Comparison of ENCODE assay signal across 8 cellular contexts in genomic region chr14:24194186-24194872, GRCh38. TPM values are rescaled to one million over a fixed set of nuclear protein-coding genes. Genes with fewer than 3 reads are reported as not detected.
DNase-seq lines count a peak whose midpoint lies in the region; ATAC-seq and TF ChIP-seq lines count a peak whose summit lies in the region.

No MANE protein-coding gene starts in this region.

- TF ChIP-seq CTCF in SK-N-SH (IDR thresholded peaks at IDR 0.05): no peak

- POLR2A ChIA-PET in SK-N-SH (lab: Yijun Ruan, JAX): interaction anchor here (0.6 to 2.4 kb wide), 3 partner anchors 22 to 48 kb away, joined by 3 to 9 read pairs (median 8); partner anchors contain the start of genes MDP1 and TINF2

- no peaks in the 10 kb centered on the region for H3K9me3 Mint-ChIP-seq in activated naive CD4-positive, alpha-beta T cell treated with anti-CD3 and anti-CD28 coated beads, Interleukin-2, amount 50 U/mL, for 72 hours
- no peaks in the 10 kb centered on the region for H3K9me3 Mint-ChIP-seq in immature natural killer cell

- H2AFZ ChIP-seq in SK-N-SH (ENCODE audit: low read depth): peak overlapping the region; percentile 87; the same call in 1 of the 2 replicates

- peak overlapping the region; percentile 84 to 85 for H3K4me3 ChIP-seq in SK-N-SH (ENCODE audit: low read depth in 2 of 2, low read length in 1 of 2)

- 90% methylated on average over 7 of the region's 7 CpGs for WGBS in SK-N-SH (ENCODE audit: low lambda C conversion rate)

- peaks cover 11 to 15% of the 10 kb centered on the region in 2 experiments; a peak in 3 of 4 replicates for H3K4me1 ChIP-seq in SK-N-SH (ENCODE audit: control insufficient read depth in 1 of 2, insufficient read depth in 2 of 2, low read depth in 1 of 2, low read length in 1 of 2)

- peak overlapping the region; percentile 84 to 94 for H3K27ac Mint-ChIP-seq in activated naive CD4-positive, alpha-beta T cell treated with anti-CD3 and anti-CD28 coated beads, Interleukin-2, amount 50 U/mL, for 72 hours
- H3K27ac Mint-ChIP-seq in immature natural killer cell: peak overlapping the region; percentile 97 to 100 (median 99)

- peaks cover 43 to 58% of the 10 kb centered on the region in 2 donors for H3K4me1 Mint-ChIP-seq in immature natural killer cell

- H3K36me3 ChIP-seq in SK-N-SH (replicated peaks in 1 of 2; ENCODE audit: control insufficient read depth in 1 of 2, insufficient read depth in 2 of 2, low read length in 1 of 2): peaks cover 24 to 26% of the 10 kb centered on the region in 2 experiments

- CTCF ChIA-PET in SK-N-SH (lab: Yijun Ruan, JAX): interaction anchor here (1.0 to 1.6 kb wide), 5 partner anchors 19 to 86 kb away, joined by 3 to 7 read pairs (median 4); partner anchors contain the start of genes CHMP4A, IRF9 and TINF2

- H3K36me3 Mint-ChIP-seq in activated naive CD4-positive, alpha-beta T cell treated with anti-CD3 and anti-CD28 coated beads, Interleukin-2, amount 50 U/mL, for 72 hours: peaks cover 21 to 29% of the 10 kb centered on the region in 2 donors
- H3K36me3 Mint-ChIP-seq in immature natural killer cell: peaks cover 8 to 22% (median 16%) of the 10 kb centered on the region in 3 donors

- H3K79me2 ChIP-seq in SK-N-SH (ENCODE audit: insufficient read depth): peaks cover 74% of the 10 kb centered on the region

- no peaks in the 10 kb centered on the region for H4K20me1 ChIP-seq in SK-N-SH (ENCODE audit: insufficient read depth)

- H3K9me3 ChIP-seq in SK-N-SH: no peaks in the 10 kb centered on the region

- no peaks in the 10 kb centered on the region for H3K27me3 ChIP-seq in SK-N-SH (ENCODE audit: insufficient read depth)

- ATAC-seq in SK-N-SH treated with all-trans-retinoic acid at 6 μM for 48 hours (no peak), GM19351 (IDR thresholded peaks at IDR 0.05; ENCODE audit: unreplicated experiment) (no peak)
- no peak for ATAC-seq in activated naive CD4-positive, alpha-beta T cell treated with anti-CD3 and anti-CD28 coated beads, Interleukin-2, amount 50 U/mL, for 72 hours

- peak overlapping the region; percentile 97 for H3K4me2 ChIP-seq in SK-N-SH

- TF ChIP-seq RAD21 in SK-N-SH (IDR thresholded peaks at IDR 0.05; ENCODE audit: low read length): no peak

- H3K9ac ChIP-seq in SK-N-SH: peak overlapping the region; percentile 97

- DNase-seq in SK-N-SH (no peak), immature natural killer cell (no peak), substantia nigra (lab: John Stamatoyannopoulos, UW) (no peak), DMS 273 treated with DMSO at 0.1 percent for 48 hours (lab: John Stamatoyannopoulos, UW) (no peak), A172 (ENCODE audit: low spot score) (no peak)
- DNase-seq in activated naive CD4-positive, alpha-beta T cell treated with anti-CD3 and anti-CD28 coated beads, Interleukin-2, amount 50 U/mL, for 72 hours (ENCODE audit: low spot score in 2 of 2): no peak

- peaks cover 8% of the 10 kb centered on the region for H3F3A ChIP-seq in SK-N-SH (replicated peaks; ENCODE audit: insufficient read depth)

- no peaks in the 10 kb centered on the region for H3K9me2 ChIP-seq in SK-N-SH

- H3K27ac ChIP-seq in SK-N-SH (ENCODE audit: low read depth in 2 of 2, low read length in 1 of 2) (peak overlapping the region; percentile 88 to 89; a peak in 3 of 4 replicates), substantia nigra (ENCODE audit: low read depth, low read length, poor library complexity, severe bottlenecking) (peak overlapping the region; percentile 93)

- no peak for TF ChIP-seq EP300 in SK-N-SH (IDR thresholded peaks at IDR 0.05; ENCODE audit: borderline replicate concordance in 1 of 2, low read depth in 1 of 2, low read length in 1 of 2)

- H3K27me3 Mint-ChIP-seq in immature natural killer cell (ENCODE audit: low read depth in 3 of 3): peaks cover 19 to 33% (median 22%) of the 10 kb centered on the region in 3 donors

- peak overlapping the region; percentile 87 to 95 (median 93) for H3K4me3 Mint-ChIP-seq in immature natural killer cell

TF ChIP-seq in SK-N-SH, 30 proteins besides CTCF, POLR2A, EP300 and RAD21 (continues in another document):
- TF ChIP-seq GATA2 (CRISPR knock-in tag; IDR thresholded peaks at IDR 0.05) (no peak), RCOR1 (IDR thresholded peaks at IDR 0.05; ENCODE audit: low read length) (no peak), MAX (IDR thresholded peaks at IDR 0.05; ENCODE audit: low read depth) (no peak), MXI1 (IDR thresholded peaks at IDR 0.05; ENCODE audit: low read depth, low read length) (no peak), TCF12 (IDR thresholded peaks at IDR 0.05) (no peak), POLR2AphosphoS5 (IDR thresholded peaks at IDR 0.05; ENCODE audit: low read depth, low read length) (no peak), GABPA (IDR thresholded peaks at IDR 0.05; ENCODE audit: low read depth) (no peak), NFIC (IDR thresholded peaks at IDR 0.05; ENCODE audit: borderline replicate concordance) (no peak), YY1 (IDR thresholded peaks at IDR 0.05; ENCODE audit: low read depth) (no peak), FOXM1 (IDR thresholded peaks at IDR 0.05; ENCODE audit: low read depth) (no peak), FOXJ3 (CRISPR knock-in tag; IDR thresholded peaks at IDR 0.05) (no peak), ELF1 (IDR thresholded peaks at IDR 0.05) (no peak)

TF ChIP-seq in SK-N-SH treated with all-trans-retinoic acid at 6 μM for 48 hours, 23 proteins besides CTCF, POLR2A, EP300 and RAD21 (continues in another document):
- TF ChIP-seq, protein P1, sequence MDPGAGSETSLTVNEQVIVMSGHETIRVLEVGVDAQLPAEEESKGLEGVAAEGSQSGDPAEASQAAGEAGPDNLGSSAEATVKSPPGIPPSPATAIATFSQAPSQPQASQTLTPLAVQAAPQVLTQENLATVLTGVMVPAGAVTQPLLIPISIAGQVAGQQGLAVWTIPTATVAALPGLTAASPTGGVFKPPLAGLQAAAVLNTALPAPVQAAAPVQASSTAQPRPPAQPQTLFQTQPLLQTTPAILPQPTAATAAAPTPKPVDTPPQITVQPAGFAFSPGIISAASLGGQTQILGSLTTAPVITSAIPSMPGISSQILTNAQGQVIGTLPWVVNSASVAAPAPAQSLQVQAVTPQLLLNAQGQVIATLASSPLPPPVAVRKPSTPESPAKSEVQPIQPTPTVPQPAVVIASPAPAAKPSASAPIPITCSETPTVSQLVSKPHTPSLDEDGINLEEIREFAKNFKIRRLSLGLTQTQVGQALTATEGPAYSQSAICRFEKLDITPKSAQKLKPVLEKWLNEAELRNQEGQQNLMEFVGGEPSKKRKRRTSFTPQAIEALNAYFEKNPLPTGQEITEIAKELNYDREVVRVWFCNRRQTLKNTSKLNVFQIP (CRISPR knock-in tag; IDR thresholded peaks at IDR 0.05; ENCODE audit: borderline replicate concordance, low read depth): no peak
- no peak for TF ChIP-seq OSR1 (CRISPR knock-in tag; IDR thresholded peaks at IDR 0.05)
- no peak for TF ChIP-seq ZNF70 (CRISPR knock-in tag; IDR thresholded peaks at IDR 0.05)
- TF ChIP-seq PPARA (CRISPR knock-in tag; IDR thresholded peaks at IDR 0.05; ENCODE audit: borderline replicate concordance): no peak
- TF ChIP-seq SNAI2 (CRISPR knock-in tag; IDR thresholded peaks at IDR 0.05): no peak
- no peak for TF ChIP-seq BACH2 (CRISPR knock-in tag; IDR thresholded peaks at IDR 0.05; ENCODE audit: borderline replicate concordance)
- TF ChIP-seq CSDC2 (CRISPR knock-in tag; IDR thresholded peaks at IDR 0.05): no peak
- no peak for TF ChIP-seq GLIS3 (CRISPR knock-in tag; IDR thresholded peaks at IDR 0.05)

RNA-seq across cellular contexts. Expression of gene TM9SF1, which starts 0.9 kb away (rescaled TPM):
- polyA plus RNA-seq in SK-N-SH (2012; rRNA removed) (48.7 and 54.8 TPM in 2 replicates), immature natural killer cell (10 to 100 TPM; 31.0 to 60.5 (median 42.4) TPM)
- polyA plus RNA-seq in SK-N-SH (2012; cell fraction: cytosol; rRNA removed): 49.3 and 49.8 TPM in 2 replicates
- polyA plus RNA-seq in SK-N-SH (2012; cell fraction: nucleus; rRNA removed): 32.2 and 42.7 TPM in 2 replicates
- total RNA-seq in activated naive CD4-positive, alpha-beta T cell treated with anti-CD3 and anti-CD28 coated beads, Interleukin-2, amount 50 U/mL, for 72 hours: 10 to 100 TPM; 24.6 to 29.3 TPM
- total RNA-seq in A172 (2014; rRNA removed; shearing (Covaris generic)): 45.3 and 50.8 TPM in 2 replicates

RNA-seq across cellular contexts. Expression of gene IPO4, which starts 5.7 kb away (rescaled TPM):
- polyA plus RNA-seq in SK-N-SH (2012; rRNA removed) (39.7 and 61.3 TPM in 2 replicates), immature natural killer cell (10 to 100 TPM; 10.1 to 21.0 (median 11.3) TPM)
- 24.0 and 34.4 TPM in 2 replicates for polyA plus RNA-seq in SK-N-SH (2012; cell fraction: cytosol; rRNA removed)
- polyA plus RNA-seq in SK-N-SH (2012; cell fraction: nucleus; rRNA removed): 161 and 211 TPM in 2 replicates
- total RNA-seq in activated naive CD4-positive, alpha-beta T cell treated with anti-CD3 and anti-CD28 coated beads, Interleukin-2, amount 50 U/mL, for 72 hours: 10 to 100 TPM; 37.5 to 67.6 TPM
- total RNA-seq in A172 (2014; rRNA removed; shearing (Covaris generic)): 49.5 and 53.2 TPM in 2 replicates

RNA-seq across cellular contexts. Expression of gene TSSK4, which starts 11.2 kb away (rescaled TPM):
- polyA plus RNA-seq in SK-N-SH (2012; rRNA removed): 0.05 TPM in 1 of 2 replicates, not detected in the other
- 0.03 TPM in 1 of 2 replicates, not detected in the other for polyA plus RNA-seq in SK-N-SH (2012; cell fraction: cytosol; rRNA removed)
- 0.06 and 0.23 TPM in 2 replicates for polyA plus RNA-seq in SK-N-SH (2012; cell fraction: nucleus; rRNA removed)
- total RNA-seq in activated naive CD4-positive, alpha-beta T cell treated with anti-CD3 and anti-CD28 coated beads, Interleukin-2, amount 50 U/mL, for 72 hours: under 1 TPM; 0.27 to 0.41 TPM
- polyA plus RNA-seq in immature natural killer cell: 1 to 10 TPM in 2 of 3 donors, under 1 TPM in 1; 0.38 to 3.0 (median 3.0) TPM
- total RNA-seq in A172 (2014; rRNA removed; shearing (Covaris generic)): not detected in 2 replicates

RNA-seq across cellular contexts. Expression of gene CHMP4A, which starts 19.0 kb away (rescaled TPM):
- polyA plus RNA-seq in SK-N-SH (2012; rRNA removed) (92.4 and 96.1 TPM in 2 replicates), immature natural killer cell (100 to 1,000 TPM; 162 to 203 (median 168) TPM)
- polyA plus RNA-seq in SK-N-SH (2012; cell fraction: cytosol; rRNA removed): 117 and 158 TPM in 2 replicates
- 62.1 and 64.8 TPM in 2 replicates for polyA plus RNA-seq in SK-N-SH (2012; cell fraction: nucleus; rRNA removed)
- 10 to 100 TPM; 69.2 to 74.2 TPM for total RNA-seq in activated naive CD4-positive, alpha-beta T cell treated with anti-CD3 and anti-CD28 coated beads, Interleukin-2, amount 50 U/mL, for 72 hours
- 19.8 and 38.1 TPM in 2 replicates for total RNA-seq in A172 (2014; rRNA removed; shearing (Covaris generic))

RNA-seq across cellular contexts. Expression of gene MDP1, which starts 21.5 kb away (rescaled TPM):
- 36.4 and 36.7 TPM in 2 replicates for polyA plus RNA-seq in SK-N-SH (2012; rRNA removed)
- 33.8 and 34.0 TPM in 2 replicates for polyA plus RNA-seq in SK-N-SH (2012; cell fraction: cytosol; rRNA removed)
- 42.4 and 50.9 TPM in 2 replicates for polyA plus RNA-seq in SK-N-SH (2012; cell fraction: nucleus; rRNA removed)
- 1 to 10 TPM; 5.5 to 7.4 TPM for total RNA-seq in activated naive CD4-positive, alpha-beta T cell treated with anti-CD3 and anti-CD28 coated beads, Interleukin-2, amount 50 U/mL, for 72 hours
- polyA plus RNA-seq in immature natural killer cell: 10 to 100 TPM; 29.2 to 45.5 (median 29.5) TPM
- total RNA-seq in A172 (2014; rRNA removed; shearing (Covaris generic)): 6.4 and 20.2 TPM in 2 replicates
